ENCODE assay signal across 12 cellular contexts in genomic region chr2:204109681-204110080, GRCh38.
DNase-seq lines count a peak whose midpoint lies in the region; ATAC-seq lines count a peak whose summit lies in the region.
"Had no signal": no experiment of that assay in that cellular context is flagged by ENCODE, and none has a peak within 500 bp of the region (broad histone marks: within the 10 kb centered on the region; RNA-seq: fewer than 3 reads in every experiment).

No MANE protein-coding gene starts in this region.

- peaks cover 82% of the 10 kb centered on the region for H3K4me1 Mint-ChIP-seq in activated naive CD4-positive, alpha-beta T cell treated with anti-CD3 and anti-CD28 coated beads, Interleukin-2, amount 10 ng/mL, durations not matched to agents 7 days and 5 days

- DNase-seq in activated naive CD4-positive, alpha-beta T cell treated with anti-CD3 and anti-CD28 coated beads, Interleukin-2, amount 10 ng/mL, durations not matched to agents 7 days and 5 days: peak; percentile 25
- no peak for DNase-seq in activated naive CD4-positive, alpha-beta T cell (lab: John Stamatoyannopoulos, UW)
- DNase-seq in UCSD-AML1 (lab: John Stamatoyannopoulos, UW; ENCODE audit: unreplicated experiment) (peak; percentile 12), left ventricle myocardium superior (no peak), NCI-H82 (lab: John Stamatoyannopoulos, UW) (no peak), LoVo (ENCODE audit: low spot score) (no peak)
- DNase-seq in stimulated activated naive CD8-positive, alpha-beta T cell treated with anti-CD3 and anti-CD28 coated beads, Interleukin-15, Interleukin-2, amounts not matched to agents 100 U/mL and 50 U/mL, for 24 hours: peak; percentile 12
- DNase-seq: amniotic stem cell, occipital lobe, upper lobe of left lung had no signal

- peaks cover 9% of the 10 kb centered on the region for H3K27me3 Mint-ChIP-seq in activated naive CD4-positive, alpha-beta T cell treated with anti-CD3 and anti-CD28 coated beads, Interleukin-2, amount 10 ng/mL, durations not matched to agents 7 days and 5 days

- H3K36me3 Mint-ChIP-seq in activated naive CD4-positive, alpha-beta T cell treated with anti-CD3 and anti-CD28 coated beads, Interleukin-2, amount 10 ng/mL, durations not matched to agents 7 days and 5 days: peaks cover 4% of the 10 kb centered on the region

- ATAC-seq in left ventricle myocardium superior (peak; percentile 40), GM18861 (IDR thresholded peaks at IDR 0.05; ENCODE audit: unreplicated experiment) (no peak)
- no peak for ATAC-seq in stimulated activated naive CD8-positive, alpha-beta T cell treated with anti-CD3 and anti-CD28 coated beads, Interleukin-15, Interleukin-2, amounts not matched to agents 100 U/mL and 50 U/mL, for 24 hours
- ATAC-seq: HCT116 had no signal

- CTCF ChIA-PET in activated naive CD4-positive, alpha-beta T cell treated with anti-CD3 and anti-CD28 coated beads, Interleukin-2, amount 10 ng/mL, durations not matched to agents 7 days and 5 days (lab: Charles Lee): interaction anchor here (0.7 to 6.0 kb wide), 13 partner anchors 31 to 582 kb away, joined by 3 to 50 read pairs (median 5); no protein-coding TSS in a partner anchor

- no peaks in the 10 kb centered on the region for H3K9me3 Mint-ChIP-seq in activated naive CD4-positive, alpha-beta T cell treated with anti-CD3 and anti-CD28 coated beads, Interleukin-2, amount 10 ng/mL, durations not matched to agents 7 days and 5 days

- H3K27ac Mint-ChIP-seq in activated naive CD4-positive, alpha-beta T cell treated with anti-CD3 and anti-CD28 coated beads, Interleukin-2, amount 10 ng/mL, durations not matched to agents 7 days and 5 days: peak overlapping the region; percentile 84

- H3K4me3 Mint-ChIP-seq in activated naive CD4-positive, alpha-beta T cell treated with anti-CD3 and anti-CD28 coated beads, Interleukin-2, amount 10 ng/mL, durations not matched to agents 7 days and 5 days: peak overlapping the region; percentile 59

- intact Hi-C loops in left ventricle myocardium superior (cut with micrococcal nuclease): loop anchor here (5.0 kb wide), 1 partner anchor 68 kb away; no protein-coding TSS in a partner anchor

Comparison
In these comparisons a context has a peak if more than half of its experiments do, and no peak if none do; other contexts are left out.
1. DNase-seq: peak in activated naive CD4-positive, alpha-beta T cell treated with anti-CD3 and anti-CD28 coated beads, Interleukin-2, amount 10 ng/mL, durations not matched to agents 7 days and 5 days (single experiment), UCSD-AML1 (single experiment) and stimulated activated naive CD8-positive, alpha-beta T cell treated with anti-CD3 and anti-CD28 coated beads, Interleukin-15, Interleukin-2, amounts not matched to agents 100 U/mL and 50 U/mL, for 24 hours (single experiment); none in activated naive CD4-positive, alpha-beta T cell (0 of 4), left ventricle myocardium superior (single experiment), NCI-H82 (single experiment) and LoVo (single experiment).